Comparison of ENCODE assay signal across 8 cellular contexts in the genomic region with DNA sequence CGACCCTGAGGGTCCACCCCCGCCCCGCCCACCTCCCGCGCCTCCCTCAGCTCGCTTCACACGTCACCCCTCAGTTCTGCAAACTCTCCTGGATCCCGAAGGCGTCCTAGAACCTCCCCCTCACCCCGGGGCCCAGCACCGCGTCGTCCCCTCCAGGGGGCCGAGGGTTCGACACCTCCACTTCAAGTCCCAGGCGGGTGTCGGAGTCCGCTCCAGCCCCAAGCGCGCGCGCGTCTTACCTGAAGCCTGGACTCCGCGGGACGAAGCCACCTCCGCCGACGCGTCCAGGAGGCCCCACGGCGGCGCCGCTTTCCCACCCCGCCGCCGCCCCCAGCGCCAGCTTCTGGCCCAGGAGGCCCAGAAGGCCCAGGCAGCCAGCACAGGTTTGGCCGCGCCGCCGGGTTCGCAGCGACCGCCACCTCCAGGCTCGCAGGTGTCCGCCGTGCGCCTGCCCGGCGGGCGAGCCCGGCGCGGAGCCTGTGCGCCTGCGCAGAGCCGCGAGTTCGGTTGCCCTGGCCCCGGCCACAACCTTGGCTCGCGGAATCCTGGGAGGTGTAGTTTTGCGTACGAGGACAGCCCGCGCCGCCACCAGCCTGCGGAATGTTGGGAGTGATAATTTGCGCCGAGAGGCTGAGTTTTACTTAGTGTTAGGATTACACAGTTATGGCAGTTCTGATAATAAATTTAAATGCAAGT. TPM values are rescaled to one million over a fixed set of nuclear protein-coding genes. Genes with fewer than 3 reads are reported as not detected.
DNase-seq lines count a peak whose midpoint lies in the region; ATAC-seq and TF ChIP-seq lines count a peak whose summit lies in the region.

Gene POMGNT2, minus strand, starts transcription at position 483 of the 696 bp plus-strand sequence. CDS start 24,648 bp downstream, outside the sequence.

- no peak for TF ChIP-seq EP300 in ovary (IDR thresholded peaks at IDR 0.05)

- H3K4me1 ChIP-seq in ovary (ENCODE audit: insufficient read depth) (peaks cover 8% of the 10 kb centered on the region), thoracic aorta (ENCODE audit: control insufficient read depth in 1 of 2, low read depth in 2 of 2) (peaks cover 0 to 16% of the 10 kb centered on the region in 2 donors)

- H3K27me3 Mint-ChIP-seq in activated naive CD8-positive, alpha-beta T cell treated with anti-CD3 and anti-CD28 coated beads, Interleukin-2, amount 50 U/mL, for 24 hours, result no peaks in the 10 kb centered on the region

- no peaks in the 10 kb centered on the region for H3K9me3 Mint-ChIP-seq in activated naive CD8-positive, alpha-beta T cell treated with anti-CD3 and anti-CD28 coated beads, Interleukin-2, amount 50 U/mL, for 24 hours

- peak within 1 kb of the TSS; percentile 25 for H3K27ac Mint-ChIP-seq in activated naive CD8-positive, alpha-beta T cell treated with anti-CD3 and anti-CD28 coated beads, Interleukin-2, amount 50 U/mL, for 24 hours

- TF ChIP-seq POLR2A in NB4 (IDR thresholded peaks at IDR 0.05; ENCODE audit: extremely low read depth, insufficient read length), result no peak
- TF ChIP-seq POLR2A in ovary (IDR thresholded peaks at IDR 0.05), result peak; percentile 81

- intact Hi-C loops in Right ventricle myocardium superior (cut with DNase I) (no loop called here), ovary (cut with DNase I) (loop anchor here in 2 of 4 donors (10.0 kb wide), 2 partner anchors 111 to 121 kb away; no protein-coding TSS in a partner anchor)

- peak within 1 kb of the TSS; percentile 44 for H3K4me3 ChIP-seq in NB4 (ENCODE audit: low read depth, low read length)
- peak within 1 kb of the TSS; percentile 92 for H3K4me3 ChIP-seq in ovary
- peak within 1 kb of the TSS; percentile 99 for H3K4me3 ChIP-seq in thoracic aorta

- TF ChIP-seq CTCF in NB4 (IDR thresholded peaks at IDR 0.05; ENCODE audit: low read depth, low read length) (no peak), ovary (IDR thresholded peaks at IDR 0.05) (peak in 1 of 3 donors; percentile 23), thoracic aorta (IDR thresholded peaks at IDR 0.05) (no peak)

- H3K4me1 Mint-ChIP-seq in activated naive CD8-positive, alpha-beta T cell treated with anti-CD3 and anti-CD28 coated beads, Interleukin-2, amount 50 U/mL, for 24 hours, result peaks cover 22% of the 10 kb centered on the region

- H3K4me3 Mint-ChIP-seq in activated naive CD8-positive, alpha-beta T cell treated with anti-CD3 and anti-CD28 coated beads, Interleukin-2, amount 50 U/mL, for 24 hours, result peak within 1 kb of the TSS; percentile 81

- peak; percentile 97 for ATAC-seq in activated naive CD8-positive, alpha-beta T cell treated with anti-CD3 and anti-CD28 coated beads, Interleukin-2, amount 50 U/mL, for 24 hours
- ATAC-seq in Right ventricle myocardium superior (ENCODE audit: poor library complexity) (peak; percentile 97), thoracic aorta (ENCODE audit: insufficient number of reproducible peaks, low FRiP score, low read depth) (peak; percentile 82)

- H3K27me3 ChIP-seq in ovary (no peaks in the 10 kb centered on the region), thoracic aorta (replicated peaks; ENCODE audit: insufficient read depth) (no peaks in the 10 kb centered on the region)

- H3K27ac ChIP-seq in ovary, result peak within 1 kb of the TSS; percentile 69 to 79
- peak within 1 kb of the TSS in 1 of 2 donors; percentile 27 for H3K27ac ChIP-seq in thoracic aorta

- H3K36me3 ChIP-seq in ovary (no peaks in the 10 kb centered on the region), thoracic aorta (no peaks in the 10 kb centered on the region)

- WGBS in ovary, 3 donors, result 0 to 1% (median 1%) methylated on average over 26 to 71 of the region's 71 CpGs

- CTCF ChIA-PET in HEK293T (lab: Yijun Ruan, JAX), result no interaction called here

- no peaks in the 10 kb centered on the region for H3K36me3 Mint-ChIP-seq in activated naive CD8-positive, alpha-beta T cell treated with anti-CD3 and anti-CD28 coated beads, Interleukin-2, amount 50 U/mL, for 24 hours (ENCODE audit: low read depth)

- H3K9me3 ChIP-seq in ovary (no peaks in the 10 kb centered on the region), thoracic aorta (no peaks in the 10 kb centered on the region)

- POLR2A ChIA-PET in HEK293T (lab: Yijun Ruan, JAX), result interaction anchor here (1.0 kb wide), 1 partner anchor 9 kb away, joined by 3 read pairs; no protein-coding TSS in a partner anchor

- DNase-seq in EL (peak; percentile 83), HEK293T (ENCODE audit: extremely low spot score) (peak; percentile 97), NB4 (ENCODE audit: low read depth) (peak; percentile 65), SW480 (ENCODE audit: low spot score) (peak; percentile 84), Right ventricle myocardium superior (peak; percentile 94), ovary (peak; percentile 88 to 93 (median 91)), thoracic aorta (ENCODE audit: low spot score) (peak; percentile 53)
- DNase-seq in activated naive CD8-positive, alpha-beta T cell treated with anti-CD3 and anti-CD28 coated beads, Interleukin-2, amount 50 U/mL, for 24 hours, result peak; percentile 90

TF ChIP-seq in HEK293T, 16 proteins besides CTCF, POLR2A, EP300 and RAD21:
- TF ChIP-seq LEF1 (IDR thresholded peaks at IDR 0.05; ENCODE audit: borderline replicate concordance), result no peak
- TF ChIP-seq L3MBTL2 (conservative IDR thresholded peaks at IDR 0.05), result peak; percentile 61
- TF ChIP-seq ARNT (IDR thresholded peaks at IDR 0.05), result no peak

RNA-seq across cellular contexts. Expression of gene POMGNT2, which starts in this region (rescaled TPM):
- total RNA-seq in Right ventricle myocardium superior (20.2 TPM), ovary (10 to 100 TPM; 26.7 to 51.7 (median 43.7) TPM), thoracic aorta (10 to 100 TPM in 1 of 2 donors, 1 to 10 TPM in 1; 8.6 to 21.7 TPM)
- polyA plus RNA-seq in ovary, result 10 to 100 TPM; 12.0 to 24.0 TPM

Comparison
In these comparisons a context has a peak if more than half of its experiments do, and no peak if none do; other contexts are left out.
1. H3K4me3 ChIP-seq: peak in every context shown above with its lines; median percentile 99 in thoracic aorta; 92 in ovary; 44 in NB4.